In the genomic region with DNA sequence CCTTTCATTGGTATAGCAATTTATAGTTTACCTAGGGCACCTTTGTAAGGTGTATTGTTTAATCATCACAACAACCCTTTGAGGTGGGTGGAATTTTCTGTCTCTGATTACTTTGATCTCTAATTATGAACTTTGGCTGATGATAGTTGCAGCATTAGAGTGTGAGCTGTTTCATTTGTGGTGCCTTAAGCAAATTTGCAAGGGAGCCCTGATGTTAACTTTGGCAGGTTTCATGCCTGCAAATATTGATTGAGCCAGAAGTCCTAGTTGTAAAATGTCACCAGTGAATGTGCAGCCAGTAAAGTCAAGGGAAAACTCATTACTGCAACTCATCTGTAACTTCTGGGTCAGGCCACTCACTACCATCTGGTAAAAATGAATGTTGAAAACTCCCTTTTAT, we compare ENCODE assay signal across 1 cellular context.
TF ChIP-seq lines count a peak whose summit lies in the region.

No MANE protein-coding gene starts in this region.

TF ChIP-seq in HepG2, 621 proteins besides CTCF, POLR2A, EP300 and RAD21 (continued from another document and continues in another):
- TF ChIP-seq, protein P1, sequence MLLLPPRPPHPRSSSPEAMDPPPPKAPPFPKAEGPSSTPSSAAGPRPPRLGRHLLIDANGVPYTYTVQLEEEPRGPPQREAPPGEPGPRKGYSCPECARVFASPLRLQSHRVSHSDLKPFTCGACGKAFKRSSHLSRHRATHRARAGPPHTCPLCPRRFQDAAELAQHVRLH (CRISPR knock-in tag; IDR thresholded peaks at IDR 0.05; ENCODE audit: borderline replicate concordance, low read depth): no peak
- TF ChIP-seq HNF4G (IDR thresholded peaks at IDR 0.05; ENCODE audit: borderline replicate concordance, low read depth, low read length): 0 out of 2 replicates have a peak, but pooled peaks have one; percentile 27
- TF ChIP-seq HNF4G (CRISPR knock-in tag; IDR thresholded peaks at IDR 0.05; ENCODE audit: borderline replicate concordance, low read depth): no peak
- TF ChIP-seq, protein P2, sequence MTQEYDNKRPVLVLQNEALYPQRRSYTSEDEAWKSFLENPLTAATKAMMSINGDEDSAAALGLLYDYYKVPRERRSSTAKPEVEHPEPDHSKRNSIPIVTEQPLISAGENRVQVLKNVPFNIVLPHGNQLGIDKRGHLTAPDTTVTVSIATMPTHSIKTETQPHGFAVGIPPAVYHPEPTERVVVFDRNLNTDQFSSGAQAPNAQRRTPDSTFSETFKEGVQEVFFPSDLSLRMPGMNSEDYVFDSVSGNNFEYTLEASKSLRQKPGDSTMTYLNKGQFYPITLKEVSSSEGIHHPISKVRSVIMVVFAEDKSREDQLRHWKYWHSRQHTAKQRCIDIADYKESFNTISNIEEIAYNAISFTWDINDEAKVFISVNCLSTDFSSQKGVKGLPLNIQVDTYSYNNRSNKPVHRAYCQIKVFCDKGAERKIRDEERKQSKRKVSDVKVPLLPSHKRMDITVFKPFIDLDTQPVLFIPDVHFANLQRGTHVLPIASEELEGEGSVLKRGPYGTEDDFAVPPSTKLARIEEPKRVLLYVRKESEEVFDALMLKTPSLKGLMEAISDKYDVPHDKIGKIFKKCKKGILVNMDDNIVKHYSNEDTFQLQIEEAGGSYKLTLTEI (CRISPR knock-in tag; conservative IDR thresholded peaks at IDR 0.05): no peak
- no peak for TF ChIP-seq ZNF713 (CRISPR knock-in tag; IDR thresholded peaks at IDR 0.05)
- TF ChIP-seq ZNF143 (CRISPR knock-in tag; IDR thresholded peaks at IDR 0.05): no peak
- TF ChIP-seq TAF1 (CRISPR knock-in tag; IDR thresholded peaks at IDR 0.05): no peak
- no peak for TF ChIP-seq ZNF224 (CRISPR knock-in tag; IDR thresholded peaks at IDR 0.05)
- TF ChIP-seq PHF5A (CRISPR knock-in tag; IDR thresholded peaks at IDR 0.05; ENCODE audit: low read depth, unreplicated experiment): no peak
- TF ChIP-seq TEAD2 (CRISPR knock-in tag; IDR thresholded peaks at IDR 0.05): no peak
- TF ChIP-seq TBX3 (IDR thresholded peaks at IDR 0.05; ENCODE audit: borderline replicate concordance): peak; percentile 93; the same call in 1 of the 2 replicates
- TF ChIP-seq, protein P3, sequence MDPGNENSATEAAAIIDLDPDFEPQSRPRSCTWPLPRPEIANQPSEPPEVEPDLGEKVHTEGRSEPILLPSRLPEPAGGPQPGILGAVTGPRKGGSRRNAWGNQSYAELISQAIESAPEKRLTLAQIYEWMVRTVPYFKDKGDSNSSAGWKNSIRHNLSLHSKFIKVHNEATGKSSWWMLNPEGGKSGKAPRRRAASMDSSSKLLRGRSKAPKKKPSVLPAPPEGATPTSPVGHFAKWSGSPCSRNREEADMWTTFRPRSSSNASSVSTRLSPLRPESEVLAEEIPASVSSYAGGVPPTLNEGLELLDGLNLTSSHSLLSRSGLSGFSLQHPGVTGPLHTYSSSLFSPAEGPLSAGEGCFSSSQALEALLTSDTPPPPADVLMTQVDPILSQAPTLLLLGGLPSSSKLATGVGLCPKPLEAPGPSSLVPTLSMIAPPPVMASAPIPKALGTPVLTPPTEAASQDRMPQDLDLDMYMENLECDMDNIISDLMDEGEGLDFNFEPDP (CRISPR knock-in tag; conservative IDR thresholded peaks at IDR 0.05): no peak
- TF ChIP-seq HES4 (CRISPR knock-in tag; IDR thresholded peaks at IDR 0.05; ENCODE audit: borderline replicate concordance): no peak
- no peak for TF ChIP-seq ZNF253 (CRISPR knock-in tag; IDR thresholded peaks at IDR 0.05; ENCODE audit: borderline replicate concordance)
- no peak for TF ChIP-seq ZNF816 (CRISPR knock-in tag; IDR thresholded peaks at IDR 0.05; ENCODE audit: borderline replicate concordance)
- TF ChIP-seq PITX1 (CRISPR knock-in tag; IDR thresholded peaks at IDR 0.05): peak; percentile 33; the same call in 1 of the 2 replicates
- TF ChIP-seq GABPB1 (CRISPR knock-in tag; IDR thresholded peaks at IDR 0.05): no peak
- TF ChIP-seq MIER2 (CRISPR knock-in tag; IDR thresholded peaks at IDR 0.05): no peak
- TF ChIP-seq, protein P4, sequence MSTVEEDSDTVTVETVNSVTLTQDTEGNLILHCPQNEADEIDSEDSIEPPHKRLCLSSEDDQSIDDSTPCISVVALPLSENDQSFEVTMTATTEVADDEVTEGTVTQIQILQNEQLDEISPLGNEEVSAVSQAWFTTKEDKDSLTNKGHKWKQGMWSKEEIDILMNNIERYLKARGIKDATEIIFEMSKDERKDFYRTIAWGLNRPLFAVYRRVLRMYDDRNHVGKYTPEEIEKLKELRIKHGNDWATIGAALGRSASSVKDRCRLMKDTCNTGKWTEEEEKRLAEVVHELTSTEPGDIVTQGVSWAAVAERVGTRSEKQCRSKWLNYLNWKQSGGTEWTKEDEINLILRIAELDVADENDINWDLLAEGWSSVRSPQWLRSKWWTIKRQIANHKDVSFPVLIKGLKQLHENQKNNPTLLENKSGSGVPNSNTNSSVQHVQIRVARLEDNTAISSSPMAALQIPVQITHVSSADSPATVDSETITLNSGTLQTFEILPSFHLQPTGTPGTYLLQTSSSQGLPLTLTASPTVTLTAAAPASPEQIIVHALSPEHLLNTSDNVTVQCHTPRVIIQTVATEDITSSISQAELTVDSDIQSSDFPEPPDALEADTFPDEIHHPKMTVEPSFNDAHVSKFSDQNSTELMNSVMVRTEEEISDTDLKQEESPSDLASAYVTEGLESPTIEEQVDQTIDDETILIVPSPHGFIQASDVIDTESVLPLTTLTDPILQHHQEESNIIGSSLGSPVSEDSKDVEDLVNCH (CRISPR knock-in tag; IDR thresholded peaks at IDR 0.05): no peak
- TF ChIP-seq, protein P5, sequence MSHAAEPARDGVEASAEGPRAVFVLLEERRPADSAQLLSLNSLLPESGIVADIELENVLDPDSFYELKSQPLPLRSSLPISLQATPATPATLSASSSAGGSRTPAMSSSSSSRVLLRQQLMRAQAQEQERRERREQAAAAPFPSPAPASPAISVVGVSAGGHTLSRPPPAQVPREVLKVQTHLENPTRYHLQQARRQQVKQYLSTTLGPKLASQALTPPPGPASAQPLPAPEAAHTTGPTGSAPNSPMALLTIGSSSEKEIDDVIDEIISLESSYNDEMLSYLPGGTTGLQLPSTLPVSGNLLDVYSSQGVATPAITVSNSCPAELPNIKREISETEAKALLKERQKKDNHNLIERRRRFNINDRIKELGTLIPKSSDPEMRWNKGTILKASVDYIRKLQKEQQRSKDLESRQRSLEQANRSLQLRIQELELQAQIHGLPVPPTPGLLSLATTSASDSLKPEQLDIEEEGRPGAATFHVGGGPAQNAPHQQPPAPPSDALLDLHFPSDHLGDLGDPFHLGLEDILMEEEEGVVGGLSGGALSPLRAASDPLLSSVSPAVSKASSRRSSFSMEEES (CRISPR knock-in tag; IDR thresholded peaks at IDR 0.05): no peak
- TF ChIP-seq, protein P6, sequence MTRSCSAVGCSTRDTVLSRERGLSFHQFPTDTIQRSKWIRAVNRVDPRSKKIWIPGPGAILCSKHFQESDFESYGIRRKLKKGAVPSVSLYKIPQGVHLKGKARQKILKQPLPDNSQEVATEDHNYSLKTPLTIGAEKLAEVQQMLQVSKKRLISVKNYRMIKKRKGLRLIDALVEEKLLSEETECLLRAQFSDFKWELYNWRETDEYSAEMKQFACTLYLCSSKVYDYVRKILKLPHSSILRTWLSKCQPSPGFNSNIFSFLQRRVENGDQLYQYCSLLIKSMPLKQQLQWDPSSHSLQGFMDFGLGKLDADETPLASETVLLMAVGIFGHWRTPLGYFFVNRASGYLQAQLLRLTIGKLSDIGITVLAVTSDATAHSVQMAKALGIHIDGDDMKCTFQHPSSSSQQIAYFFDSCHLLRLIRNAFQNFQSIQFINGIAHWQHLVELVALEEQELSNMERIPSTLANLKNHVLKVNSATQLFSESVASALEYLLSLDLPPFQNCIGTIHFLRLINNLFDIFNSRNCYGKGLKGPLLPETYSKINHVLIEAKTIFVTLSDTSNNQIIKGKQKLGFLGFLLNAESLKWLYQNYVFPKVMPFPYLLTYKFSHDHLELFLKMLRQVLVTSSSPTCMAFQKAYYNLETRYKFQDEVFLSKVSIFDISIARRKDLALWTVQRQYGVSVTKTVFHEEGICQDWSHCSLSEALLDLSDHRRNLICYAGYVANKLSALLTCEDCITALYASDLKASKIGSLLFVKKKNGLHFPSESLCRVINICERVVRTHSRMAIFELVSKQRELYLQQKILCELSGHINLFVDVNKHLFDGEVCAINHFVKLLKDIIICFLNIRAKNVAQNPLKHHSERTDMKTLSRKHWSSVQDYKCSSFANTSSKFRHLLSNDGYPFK (CRISPR knock-in tag; IDR thresholded peaks at IDR 0.05; ENCODE audit: borderline replicate concordance): no peak
- no peak for TF ChIP-seq PRMT3 (CRISPR knock-in tag; IDR thresholded peaks at IDR 0.05; ENCODE audit: borderline replicate concordance, low read depth)
- no peak for TF ChIP-seq ZNF547 (CRISPR knock-in tag; IDR thresholded peaks at IDR 0.05)
- TF ChIP-seq ZNF839 (CRISPR knock-in tag; IDR thresholded peaks at IDR 0.05; ENCODE audit: borderline replicate concordance): no peak
- no peak; the same call in 1 of the 2 replicates for TF ChIP-seq FOXA1 (IDR thresholded peaks at IDR 0.05)
- peak; percentile 45; the same call in 1 of the 2 replicates for TF ChIP-seq FOXA1 (CRISPR knock-in tag; IDR thresholded peaks at IDR 0.05)
- TF ChIP-seq DR1 (CRISPR knock-in tag; IDR thresholded peaks at IDR 0.05): no peak
- no peak for TF ChIP-seq ZNF570 (CRISPR knock-in tag; IDR thresholded peaks at IDR 0.05; ENCODE audit: borderline replicate concordance)
- no peak for TF ChIP-seq PAX8 (CRISPR knock-in tag; IDR thresholded peaks at IDR 0.05; ENCODE audit: borderline replicate concordance)
- TF ChIP-seq SOX6 (IDR thresholded peaks at IDR 0.05): no peak
- TF ChIP-seq SOX6 (CRISPR knock-in tag; IDR thresholded peaks at IDR 0.05): peak; percentile 30; the same call in 1 of the 2 replicates
- peak; percentile 57; the same call in 1 of the 2 replicates for TF ChIP-seq REPIN1 (CRISPR knock-in tag; IDR thresholded peaks at IDR 0.05; ENCODE audit: borderline replicate concordance, low read depth)
- TF ChIP-seq, protein P7, sequence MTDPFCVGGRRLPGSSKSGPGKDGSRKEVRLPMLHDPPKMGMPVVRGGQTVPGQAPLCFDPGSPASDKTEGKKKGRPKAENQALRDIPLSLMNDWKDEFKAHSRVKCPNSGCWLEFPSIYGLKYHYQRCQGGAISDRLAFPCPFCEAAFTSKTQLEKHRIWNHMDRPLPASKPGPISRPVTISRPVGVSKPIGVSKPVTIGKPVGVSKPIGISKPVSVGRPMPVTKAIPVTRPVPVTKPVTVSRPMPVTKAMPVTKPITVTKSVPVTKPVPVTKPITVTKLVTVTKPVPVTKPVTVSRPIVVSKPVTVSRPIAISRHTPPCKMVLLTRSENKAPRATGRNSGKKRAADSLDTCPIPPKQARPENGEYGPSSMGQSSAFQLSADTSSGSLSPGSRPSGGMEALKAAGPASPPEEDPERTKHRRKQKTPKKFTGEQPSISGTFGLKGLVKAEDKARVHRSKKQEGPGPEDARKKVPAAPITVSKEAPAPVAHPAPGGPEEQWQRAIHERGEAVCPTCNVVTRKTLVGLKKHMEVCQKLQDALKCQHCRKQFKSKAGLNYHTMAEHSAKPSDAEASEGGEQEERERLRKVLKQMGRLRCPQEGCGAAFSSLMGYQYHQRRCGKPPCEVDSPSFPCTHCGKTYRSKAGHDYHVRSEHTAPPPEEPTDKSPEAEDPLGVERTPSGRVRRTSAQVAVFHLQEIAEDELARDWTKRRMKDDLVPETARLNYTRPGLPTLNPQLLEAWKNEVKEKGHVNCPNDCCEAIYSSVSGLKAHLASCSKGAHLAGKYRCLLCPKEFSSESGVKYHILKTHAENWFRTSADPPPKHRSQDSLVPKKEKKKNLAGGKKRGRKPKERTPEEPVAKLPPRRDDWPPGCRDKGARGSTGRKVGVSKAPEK (CRISPR knock-in tag; IDR thresholded peaks at IDR 0.05; ENCODE audit: borderline replicate concordance): no peak
- TF ChIP-seq, protein P8, sequence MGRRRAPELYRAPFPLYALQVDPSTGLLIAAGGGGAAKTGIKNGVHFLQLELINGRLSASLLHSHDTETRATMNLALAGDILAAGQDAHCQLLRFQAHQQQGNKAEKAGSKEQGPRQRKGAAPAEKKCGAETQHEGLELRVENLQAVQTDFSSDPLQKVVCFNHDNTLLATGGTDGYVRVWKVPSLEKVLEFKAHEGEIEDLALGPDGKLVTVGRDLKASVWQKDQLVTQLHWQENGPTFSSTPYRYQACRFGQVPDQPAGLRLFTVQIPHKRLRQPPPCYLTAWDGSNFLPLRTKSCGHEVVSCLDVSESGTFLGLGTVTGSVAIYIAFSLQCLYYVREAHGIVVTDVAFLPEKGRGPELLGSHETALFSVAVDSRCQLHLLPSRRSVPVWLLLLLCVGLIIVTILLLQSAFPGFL (CRISPR knock-in tag; IDR thresholded peaks at IDR 0.05): no peak
- TF ChIP-seq ZNF7 (CRISPR knock-in tag; IDR thresholded peaks at IDR 0.05): no peak
- no peak for TF ChIP-seq RBM39 (IDR thresholded peaks at IDR 0.05; ENCODE audit: low read depth, low read length, poor library complexity, severe bottlenecking)
- TF ChIP-seq ZNF747 (CRISPR knock-in tag; IDR thresholded peaks at IDR 0.05; ENCODE audit: borderline replicate concordance): no peak
- TF ChIP-seq ZNF17 (CRISPR knock-in tag; IDR thresholded peaks at IDR 0.05): no peak
- TF ChIP-seq NFRKB (IDR thresholded peaks at IDR 0.05): no peak
- peak; percentile 68; the same call in 1 of the 2 replicates for TF ChIP-seq ZNF292 (CRISPR knock-in tag; IDR thresholded peaks at IDR 0.05; ENCODE audit: borderline replicate concordance, low read depth)
- TF ChIP-seq SALL2 (CRISPR knock-in tag; IDR thresholded peaks at IDR 0.05): no peak
- 0 out of 2 replicates have a peak, but pooled peaks have one; percentile 15 for TF ChIP-seq SMARCC2 (IDR thresholded peaks at IDR 0.05)
- no peak for TF ChIP-seq YEATS2 (CRISPR knock-in tag; IDR thresholded peaks at IDR 0.05; ENCODE audit: borderline replicate concordance)
- TF ChIP-seq MXD4 (CRISPR knock-in tag; IDR thresholded peaks at IDR 0.05): no peak
- TF ChIP-seq, protein P9, sequence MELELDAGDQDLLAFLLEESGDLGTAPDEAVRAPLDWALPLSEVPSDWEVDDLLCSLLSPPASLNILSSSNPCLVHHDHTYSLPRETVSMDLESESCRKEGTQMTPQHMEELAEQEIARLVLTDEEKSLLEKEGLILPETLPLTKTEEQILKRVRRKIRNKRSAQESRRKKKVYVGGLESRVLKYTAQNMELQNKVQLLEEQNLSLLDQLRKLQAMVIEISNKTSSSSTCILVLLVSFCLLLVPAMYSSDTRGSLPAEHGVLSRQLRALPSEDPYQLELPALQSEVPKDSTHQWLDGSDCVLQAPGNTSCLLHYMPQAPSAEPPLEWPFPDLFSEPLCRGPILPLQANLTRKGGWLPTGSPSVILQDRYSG (CRISPR knock-in tag; IDR thresholded peaks at IDR 0.05): no peak
- no peak for TF ChIP-seq TRIM24 (CRISPR knock-in tag; IDR thresholded peaks at IDR 0.05)
- TF ChIP-seq ZNF773 (CRISPR knock-in tag; IDR thresholded peaks at IDR 0.05; ENCODE audit: borderline replicate concordance): no peak
- TF ChIP-seq CREM (IDR thresholded peaks at IDR 0.05): peak; percentile 46; the same call in 1 of the 2 replicates
- TF ChIP-seq CREM (CRISPR knock-in tag; IDR thresholded peaks at IDR 0.05): no peak
- TF ChIP-seq ATF1 (CRISPR knock-in tag; IDR thresholded peaks at IDR 0.05): no peak
- TF ChIP-seq, protein P10, sequence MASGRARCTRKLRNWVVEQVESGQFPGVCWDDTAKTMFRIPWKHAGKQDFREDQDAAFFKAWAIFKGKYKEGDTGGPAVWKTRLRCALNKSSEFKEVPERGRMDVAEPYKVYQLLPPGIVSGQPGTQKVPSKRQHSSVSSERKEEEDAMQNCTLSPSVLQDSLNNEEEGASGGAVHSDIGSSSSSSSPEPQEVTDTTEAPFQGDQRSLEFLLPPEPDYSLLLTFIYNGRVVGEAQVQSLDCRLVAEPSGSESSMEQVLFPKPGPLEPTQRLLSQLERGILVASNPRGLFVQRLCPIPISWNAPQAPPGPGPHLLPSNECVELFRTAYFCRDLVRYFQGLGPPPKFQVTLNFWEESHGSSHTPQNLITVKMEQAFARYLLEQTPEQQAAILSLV (CRISPR knock-in tag; IDR thresholded peaks at IDR 0.05; ENCODE audit: borderline replicate concordance): no peak
- no peak for TF ChIP-seq PRPF4 (IDR thresholded peaks at IDR 0.05; ENCODE audit: low read depth, low read length, poor library complexity, severe bottlenecking)
